24 cellular contexts compared by ENCODE assay signal in the genomic region with DNA sequence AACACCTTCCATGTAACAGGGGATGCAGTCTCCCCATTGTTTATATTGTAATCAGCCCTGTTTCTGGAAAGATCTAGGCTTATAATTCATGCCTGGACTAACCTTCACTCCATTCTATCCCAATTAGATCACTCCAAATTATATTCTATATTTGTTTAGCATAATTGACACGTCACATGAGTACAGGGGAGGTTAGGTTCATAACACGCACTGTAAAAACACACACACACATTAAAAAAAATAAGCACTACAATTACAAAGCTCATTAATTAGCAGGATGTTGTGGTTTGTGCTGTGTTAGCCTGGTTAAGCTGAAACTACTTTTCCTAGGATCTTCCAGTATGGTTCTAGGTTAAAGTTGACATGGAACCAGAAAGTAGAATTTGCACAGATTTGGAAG.
"Had no signal": no experiment of that assay in that cellular context is flagged by ENCODE, and none has a peak within 500 bp of the region (broad histone marks: within the 10 kb centered on the region; RNA-seq: fewer than 3 reads in every experiment).

No MANE protein-coding gene starts in this region.

- FAIRE-seq: frontal cortex had no signal

- DNase-seq: activated B cell treated with CpG ODN at 0.5 μM for 24 hours; activated CD4-positive, alpha-beta T cell treated with anti-CD3 and anti-CD28 coated beads for 36 hours; activated CD4-positive, alpha-beta T cell treated with anti-CD3 and anti-CD28 coated beads, Interleukin-2, amount 50 U/mL, for 4 hours; activated CD8-positive, alpha-beta memory T cell treated with anti-CD3 and anti-CD28 coated beads for 24 hours; activated CD8-positive, alpha-beta memory T cell treated with anti-CD3 and anti-CD28 coated beads, Interleukin-2, amount 50 U/mL, for 4 hours; activated naive CD4-positive, alpha-beta T cell treated with Interleukin-2 at 50 U/mL for 16 hours; activated T-cell treated with anti-CD3 and anti-CD28 coated beads, Interleukin-2, amount 50 U/mL, for 24 hours; body of pancreas; central memory CD4-positive, alpha-beta T cell; dermis blood vessel endothelial cell; effector CD8-positive, alpha-beta T cell; hippocampal formation; kidney glomerular epithelial cell; left ventricle myocardium superior; mammary epithelial cell; sigmoid colon; stimulated activated CD4-positive, alpha-beta T cell treated with anti-CD3 and anti-CD28 coated beads, Interleukin-15, amount 100 ng/mL, for 24 hours; T-helper 17 cell had no signal

- H3K36me3 ChIP-seq: sigmoid colon, vagina had no signal

- H3K4me1 ChIP-seq: body of pancreas, parathyroid adenoma, vagina had no signal

- ATAC-seq: activated CD4-positive, alpha-beta T cell treated with anti-CD3 and anti-CD28 coated beads for 36 hours; body of pancreas; esophagus mucosa; left ventricle myocardium superior; stimulated activated memory B cell treated with anti-CD40 and anti-IgM and Interleukin-4, amounts not matched to agents 10 μg/mL and 1 μg/mL and 100 μg/mL, for 72 hours; T-helper 17 cell had no signal

- H3K27ac ChIP-seq: body of pancreas, parathyroid adenoma, sigmoid colon, vagina had no signal

- H3K9me3 ChIP-seq: body of pancreas, sigmoid colon, vagina had no signal

- H3K27me3 ChIP-seq: body of pancreas, sigmoid colon, vagina had no signal

- H3K4me3 ChIP-seq: body of pancreas, sigmoid colon, smooth muscle cell, vagina had no signal
